ENCODE assay signal across 7 cellular contexts in genomic region chr11:65917077-65917433, GRCh38. TPM values are rescaled to one million over a fixed set of nuclear protein-coding genes. Genes with fewer than 3 reads are reported as not detected.
DNase-seq lines count a peak whose midpoint lies in the region; ATAC-seq lines count a peak whose summit lies in the region.
"Had no signal": no experiment of that assay in that cellular context is flagged by ENCODE, and none has a peak within 500 bp of the region (broad histone marks: within the 10 kb centered on the region; RNA-seq: fewer than 3 reads in every experiment).

No MANE protein-coding gene starts in this region.

- no peaks in the 10 kb centered on the region for H3K27me3 ChIP-seq in MG63
- H3K27me3 ChIP-seq in skeletal muscle tissue (ENCODE audit: control insufficient read depth in 3 of 3, insufficient read depth in 3 of 3, low read length in 3 of 3), result peaks cover 0 to 3% (median 0%) of the 10 kb centered on the region in 3 donors

- H3K9me3 ChIP-seq in MG63 (no peaks in the 10 kb centered on the region), skeletal muscle tissue (ENCODE audit: control insufficient read depth in 3 of 3, low read length in 3 of 3) (no peaks in the 10 kb centered on the region)

- H3K4me3 Mint-ChIP-seq in central memory CD8-positive, alpha-beta T cell, result peak overlapping the region; percentile 91

- H3K4me3 ChIP-seq in MG63, result peak overlapping the region; percentile 77
- peak overlapping the region; percentile 82 to 96 (median 90) for H3K4me3 ChIP-seq in skeletal muscle tissue (ENCODE audit: low read length in 3 of 3)

- H3K27ac Mint-ChIP-seq in central memory CD8-positive, alpha-beta T cell (ENCODE audit: low read depth), result peak overlapping the region; percentile 15

- H3K36me3 ChIP-seq in MG63 (peaks cover 42% of the 10 kb centered on the region), skeletal muscle tissue (ENCODE audit: control insufficient read depth in 3 of 3, insufficient read depth in 3 of 3, low read length in 3 of 3) (peaks cover 3 to 19% (median 12%) of the 10 kb centered on the region in 3 donors)

- peaks cover 17% of the 10 kb centered on the region for H3K36me3 Mint-ChIP-seq in central memory CD8-positive, alpha-beta T cell (ENCODE audit: insufficient read depth)

- peaks cover 56 to 68% (median 57%) of the 10 kb centered on the region in 3 donors for H3K4me1 ChIP-seq in skeletal muscle tissue (ENCODE audit: control insufficient read depth in 3 of 3, insufficient read depth in 3 of 3, low read length in 3 of 3)

- H3K27ac ChIP-seq in skeletal muscle tissue (ENCODE audit: low read depth, low read length), result peak overlapping the region; percentile 97

- H3K27me3 Mint-ChIP-seq in central memory CD8-positive, alpha-beta T cell, result no peaks in the 10 kb centered on the region

- ATAC-seq in central memory CD8-positive, alpha-beta T cell (replicated peaks; ENCODE audit: extremely low read depth, poor library complexity, severe bottlenecking), result no peak

- peak overlapping the region; percentile 19 to 98 (median 61) for H3K9ac ChIP-seq in skeletal muscle tissue (ENCODE audit: low read depth in 1 of 3, low read length in 3 of 3)

- H3K4me1 Mint-ChIP-seq in central memory CD8-positive, alpha-beta T cell, result peaks cover 33% of the 10 kb centered on the region

- no peaks in the 10 kb centered on the region for H3K9me3 Mint-ChIP-seq in central memory CD8-positive, alpha-beta T cell

- no peak for DNase-seq in MG63
- no peak for DNase-seq in central memory CD8-positive, alpha-beta T cell (ENCODE audit: low spot score in 2 of 2)
- no peak for DNase-seq in OCI-M1 (lab: John Stamatoyannopoulos, UW)
- DNase-seq in NCI-H510A treated with DMSO at 0.1 percent for 48 hours (lab: John Stamatoyannopoulos, UW), result no peak
- DNase-seq in SW480 (ENCODE audit: low spot score), result no peak
- DNase-seq: NCI-H2227 treated with DMSO at 0.1 percent for 48 hours had no signal

RNA-seq across cellular contexts. Expression of gene C11orf68, which starts 1.8 kb away (rescaled TPM):
- total RNA-seq in MG63 (2014; rRNA removed; shearing (Covaris generic); ENCODE audit: low replicate concordance), result 22.0 and 46.6 TPM in 2 replicates
- 12.5 TPM for total RNA-seq in skeletal muscle tissue

RNA-seq across cellular contexts. Expression of gene DRAP1, which starts 2.2 kb away (rescaled TPM):
- total RNA-seq in MG63 (2014; rRNA removed; shearing (Covaris generic); ENCODE audit: low replicate concordance), result 276 and 419 TPM in 2 replicates
- 71.0 TPM for total RNA-seq in skeletal muscle tissue

RNA-seq across cellular contexts. Expression of gene FOSL1, which starts 16.9 kb away (rescaled TPM):
- total RNA-seq in MG63 (2014; rRNA removed; shearing (Covaris generic); ENCODE audit: low replicate concordance), result 37.3 and 54.7 TPM in 2 replicates
- not detected for total RNA-seq in skeletal muscle tissue

RNA-seq across cellular contexts. Expression of gene CCDC85B, which starts 26.6 kb away (rescaled TPM):
- total RNA-seq in MG63 (2014; rRNA removed; shearing (Covaris generic); ENCODE audit: low replicate concordance), result 99.6 and 131 TPM in 2 replicates
- 12.0 TPM for total RNA-seq in skeletal muscle tissue

RNA-seq across cellular contexts. Expression of gene TSGA10IP, which starts 28.2 kb away (rescaled TPM):
- not detected in 2 replicates for total RNA-seq in MG63 (2014; rRNA removed; shearing (Covaris generic); ENCODE audit: low replicate concordance)
- not detected for total RNA-seq in skeletal muscle tissue

Comparison
In these comparisons a context has a peak if more than half of its experiments do, and no peak if none do; other contexts are left out.
1. RNA of gene FOSL1, which starts 16.9 kb away (total RNA-seq): 37.3 to 54.7 TPM in MG63; not detected in skeletal muscle tissue (single experiment); every median in the first group is over 10 times any median in the second.